ENCODE assay signal across 8 cellular contexts in the genomic region with DNA sequence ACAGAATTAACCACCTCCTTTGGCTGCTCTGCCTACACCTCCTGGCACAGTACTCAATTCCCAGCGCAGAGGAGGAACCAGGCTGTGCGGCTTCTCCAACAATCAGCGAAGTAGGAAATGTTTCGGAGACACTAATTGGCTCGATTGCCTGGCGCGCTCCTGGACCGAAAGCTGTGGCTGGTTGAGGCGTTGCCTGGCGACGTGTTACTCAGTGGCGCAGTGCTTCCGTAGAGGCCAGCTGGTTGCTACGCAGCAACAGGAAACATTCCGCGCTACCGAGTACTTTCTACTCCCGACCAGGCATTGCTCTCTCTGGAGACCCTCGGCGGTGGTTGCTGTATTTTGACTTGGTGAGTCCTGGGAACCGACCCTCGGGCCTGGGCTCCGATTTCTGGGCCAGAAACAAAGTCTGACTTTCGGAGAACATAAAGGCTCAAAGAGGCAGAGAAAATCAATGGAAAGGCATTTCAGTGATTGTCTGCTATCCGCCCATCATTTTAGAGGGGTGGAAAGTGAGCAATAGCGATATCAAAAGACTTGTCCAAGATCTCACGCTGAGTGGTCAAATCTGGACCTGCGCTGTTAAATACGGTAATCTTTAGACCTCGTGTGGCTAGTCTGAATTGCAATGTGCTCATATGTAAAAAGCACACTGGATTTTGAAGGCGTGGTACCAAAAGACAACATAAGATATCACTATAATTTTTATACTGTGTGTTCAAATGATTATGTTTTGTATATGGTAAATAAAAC. TPM values are rescaled to one million over a fixed set of nuclear protein-coding genes. Genes with fewer than 3 reads are reported as not detected.
A peak's percentile ranks its signal among the peaks of the same experiment; 100 is the strongest.
DNase-seq lines count a peak whose midpoint lies in the region; ATAC-seq and TF ChIP-seq lines count a peak whose summit lies in the region.

Gene DNAH6, plus strand, starts transcription at position 265 of the 753 bp plus-strand sequence. CDS start 1,329 bp downstream, outside the sequence.

- DNase-seq in BJ (ENCODE audit: low read depth) (peak; percentile 75), NCI-H82 treated with DMSO at 0.1 percent for 48 hours (lab: John Stamatoyannopoulos, UW; ENCODE audit: unreplicated experiment) (peak; percentile 81), activated T-cell treated with anti-CD3 and anti-CD28 coated beads for 24 hours (ENCODE audit: low read depth) (peak; percentile 80), epidermal melanocyte (ENCODE audit: insufficient read length, low spot score) (peak; percentile 89)
- DNase-seq in stimulated activated CD8-positive, alpha-beta memory T cell treated with anti-CD3 and anti-CD28 coated beads, Interleukin-12 subunit alpha, Interleukin-12 subunit beta, amount 100 ng/mL, for 4 hours (ENCODE audit: low read depth) = peak; percentile 67

- H3K36me3 ChIP-seq in BJ (ENCODE audit: control insufficient read depth, insufficient read depth, low read length) = no peaks in the 10 kb centered on the region
- no peaks in the 10 kb centered on the region for H3K36me3 ChIP-seq in mesodermal cell (ENCODE audit: control insufficient read depth, insufficient read depth, low read length)

- CTCF ChIA-PET in BJ (lab: Yijun Ruan, JAX) = interaction anchor here (1.0 to 2.0 kb wide), 2 partner anchors 16 to 366 kb away, joined by 3 to 5 read pairs; no protein-coding TSS in a partner anchor

- peak within 1 kb of the TSS; percentile 50 for H3K27ac ChIP-seq in mesodermal cell (ENCODE audit: low read depth, low read length, severe bottlenecking)

- no peaks in the 10 kb centered on the region for H3K9me3 ChIP-seq in mesodermal cell (ENCODE audit: control insufficient read depth, low read length)

- WGBS in mesodermal cell (ENCODE audit: insufficient coverage in 2 of 2), 2 experiments = 17 to 22% methylated on average over 25 to 29 of the region's 31 CpGs

- no peak for TF ChIP-seq CTCF in BJ (IDR thresholded peaks at IDR 0.05; ENCODE audit: insufficient read depth, low read depth, low read length)

- no peaks in the 10 kb centered on the region; the same call in 1 of the 2 replicates for H3K27me3 ChIP-seq in BJ (ENCODE audit: control insufficient read depth, insufficient read depth, low read length)

- H3K4me3 ChIP-seq in BJ (ENCODE audit: low read depth, low read length) = peak within 1 kb of the TSS; percentile 43
- peak within 1 kb of the TSS; percentile 21 for H3K4me3 ChIP-seq in mesodermal cell (ENCODE audit: extremely low read depth, insufficient read depth, low read length, poor library complexity, severe bottlenecking)

- H3K4me1 ChIP-seq in mesodermal cell (ENCODE audit: control insufficient read depth, insufficient read depth, low read length, poor library complexity, severe bottlenecking) = no peaks in the 10 kb centered on the region

- ATAC-seq in GM19438 (IDR thresholded peaks at IDR 0.05; ENCODE audit: low read depth, unreplicated experiment) (peak; percentile 84), HG03521 (IDR thresholded peaks at IDR 0.05; ENCODE audit: unreplicated experiment) (peak; percentile 99)

- POLR2A ChIA-PET in BJ (lab: Charles Lee) = no interaction called here

RNA-seq across cellular contexts. Expression of gene DNAH6, which starts in this region (rescaled TPM):
- polyA plus RNA-seq in BJ (2011; rRNA removed) = 0.01 TPM in 2 replicates
- 0.10 TPM in 1 of 2 replicates, not detected in the other for polyA minus RNA-seq in BJ (2011; rRNA and poly(A)+ RNA removed)
- polyA plus RNA-seq in mesodermal cell (2013, experiment 1 of 2) = 0.29 TPM
- 0.40 TPM for polyA plus RNA-seq in mesodermal cell (2013, experiment 2 of 2)

Comparison
In these comparisons a context has a peak if more than half of its experiments do, and no peak if none do; other contexts are left out.
1. Peak in every context shown above with its lines: DNase-seq, ATAC-seq, H3K4me3 ChIP-seq and H3K27ac ChIP-seq.
2. Peak in DNase-seq and H3K4me3 ChIP-seq in BJ; RNA of the gene not detected or under 1 TPM.